8 cellular contexts compared by ENCODE assay signal in genomic region chrX:131762802-131763234, GRCh38.
DNase-seq lines count a peak whose midpoint lies in the region; ATAC-seq and TF ChIP-seq lines count a peak whose summit lies in the region.

No MANE protein-coding gene starts in this region.

- CTCF ChIA-PET in OCI-LY7 (lab: Charles Lee; ENCODE audit: unreplicated experiment), result no interaction called here

- peak; percentile 28 for DNase-seq in GM12865 (ENCODE audit: low read depth)
- peak; percentile 83 for DNase-seq in astrocyte of the hippocampus (ENCODE audit: low read depth, low spot score)
- DNase-seq in osteoblast (ENCODE audit: insufficient read length, low spot score, missing footprints), result no peak
- DNase-seq in OCI-LY7 (ENCODE audit: low spot score), result no peak
- no peak for DNase-seq in activated naive CD4-positive, alpha-beta T cell treated with Interleukin-2 at 50 U/mL for 16 hours
- DNase-seq in activated naive CD4-positive, alpha-beta T cell treated with anti-CD3 and anti-CD28 coated beads, Interleukin-2, amount 50 U/mL, for 16 hours, result no peak
- no peak for DNase-seq in NCI-H146 treated with DMSO at 0.1 percent for 48 hours (lab: John Stamatoyannopoulos, UW; ENCODE audit: unreplicated experiment)

- H3K4me1 ChIP-seq in osteoblast (ENCODE audit: insufficient read depth, low read length), result peaks cover 7% of the 10 kb centered on the region
- no peaks in the 10 kb centered on the region for H3K4me1 ChIP-seq in OCI-LY7 (ENCODE audit: insufficient read depth, low read length, poor library complexity, severe bottlenecking)

- H3K27ac ChIP-seq in osteoblast (ENCODE audit: low read depth, low read length) (no peak overlapping the region), OCI-LY7 (ENCODE audit: low read depth, low read length, poor library complexity, severe bottlenecking) (no peak overlapping the region)

- H3K79me2 ChIP-seq in osteoblast (ENCODE audit: insufficient read depth, low read length) (no peaks in the 10 kb centered on the region), OCI-LY7 (ENCODE audit: insufficient read depth, low read depth, low read length) (no peaks in the 10 kb centered on the region)

- POLR2A ChIA-PET in OCI-LY7 (lab: Charles Lee), result no interaction called here

- no peak for TF ChIP-seq CTCF in GM12865 (IDR thresholded peaks at IDR 0.05; ENCODE audit: insufficient read depth, low read depth, low read length, missing control alignments)
- TF ChIP-seq CTCF in osteoblast (IDR thresholded peaks at IDR 0.05; ENCODE audit: extremely low read depth, low read depth, low read length), result peak; percentile 41
- TF ChIP-seq CTCF in OCI-LY7 (conservative IDR thresholded peaks at IDR 0.05; ENCODE audit: low read length), result no peak

- no peaks in the 10 kb centered on the region for H3K9me3 ChIP-seq in osteoblast (ENCODE audit: low read depth, low read length)
- H3K9me3 ChIP-seq in OCI-LY7 (ENCODE audit: low read length), result no peaks in the 10 kb centered on the region

- no peaks in the 10 kb centered on the region for H3K36me3 ChIP-seq in osteoblast (ENCODE audit: insufficient read depth, low read length)
- no peaks in the 10 kb centered on the region for H3K36me3 ChIP-seq in OCI-LY7 (ENCODE audit: insufficient read depth, low read length)

- H3K9me2 ChIP-seq in OCI-LY7 (ENCODE audit: insufficient read depth, low read length), result no peaks in the 10 kb centered on the region

- H3K4me2 ChIP-seq in osteoblast (ENCODE audit: insufficient read depth, low read length) (peak overlapping the region; percentile 89), OCI-LY7 (ENCODE audit: low read length) (no peak overlapping the region)

- H2AFZ ChIP-seq in osteoblast (ENCODE audit: low read length) (peak overlapping the region; percentile 93), OCI-LY7 (ENCODE audit: low read length) (no peak overlapping the region)

- no TSS peak for BruUV-seq in OCI-LY7 (replicated peaks; lab: Mats Ljungman, UMichigan)

- H3K27me3 ChIP-seq in osteoblast (ENCODE audit: insufficient read depth, low read length), result no peaks in the 10 kb centered on the region

- intact Hi-C loops in OCI-LY7 (cut with micrococcal nuclease; ENCODE audit: unreplicated experiment), result no loop called here

- H4K20me1 ChIP-seq in osteoblast (ENCODE audit: insufficient read depth, low read length) (no peaks in the 10 kb centered on the region), OCI-LY7 (ENCODE audit: insufficient read depth, low read length) (no peaks in the 10 kb centered on the region)

- peak; percentile 58 for ATAC-seq in HG02885 (IDR thresholded peaks at IDR 0.05; ENCODE audit: poor library complexity, unreplicated experiment)

- H3K4me3 ChIP-seq in GM12865 (ENCODE audit: low read depth, low read length), result no peak overlapping the region
- H3K4me3 ChIP-seq in osteoblast (ENCODE audit: insufficient read depth, low read length), result peak overlapping the region; percentile 69
- no peak overlapping the region for H3K4me3 ChIP-seq in OCI-LY7 (ENCODE audit: low read depth, low read length, poor library complexity, severe bottlenecking)

Comparison
In these comparisons a context has a peak if more than half of its experiments do, and no peak if none do; other contexts are left out.
1. DNase-seq: peak in GM12865 (single experiment) and astrocyte of the hippocampus (single experiment); none in osteoblast (single experiment), OCI-LY7 (single experiment), activated naive CD4-positive, alpha-beta T cell treated with Interleukin-2 at 50 U/mL for 16 hours (single experiment), activated naive CD4-positive, alpha-beta T cell treated with anti-CD3 and anti-CD28 coated beads, Interleukin-2, amount 50 U/mL, for 16 hours (single experiment) and NCI-H146 treated with DMSO at 0.1 percent for 48 hours (single experiment).